Comparison of ENCODE assay signal across 8 cellular contexts in genomic region chr19:1856345-1856697, GRCh38. TPM values are rescaled to one million over a fixed set of nuclear protein-coding genes. Genes with fewer than 3 reads are reported as not detected.
A peak's percentile ranks its signal among the peaks of the same experiment; 100 is the strongest.
DNase-seq lines count a peak whose midpoint lies in the region; ATAC-seq and TF ChIP-seq lines count a peak whose summit lies in the region.

No MANE protein-coding gene starts in this region.

- H3K36me3 ChIP-seq in brain microvascular endothelial cell (replicated peaks) = peaks cover 3% of the 10 kb centered on the region

- H3K4me3 Mint-ChIP-seq in stimulated activated naive CD8-positive, alpha-beta T cell treated with anti-CD3 and anti-CD28 coated beads, Interleukin-15, Interleukin-2, amounts not matched to agents 100 ng/mL and 50 ng/mL, for 24 hours = peak overlapping the region; percentile 82

- H3K27ac ChIP-seq in brain microvascular endothelial cell = peak overlapping the region; percentile 19

- in situ Hi-C loops in brain microvascular endothelial cell (cut with HindIII; ENCODE audit: low pct_ligation_motif_present, low sequenced_read_pairs) = no loop called here

- peak overlapping the region; percentile 77 for H3K27ac Mint-ChIP-seq in stimulated activated naive CD8-positive, alpha-beta T cell treated with anti-CD3 and anti-CD28 coated beads, Interleukin-15, Interleukin-2, amounts not matched to agents 100 ng/mL and 50 ng/mL, for 24 hours

- H3K4me3 ChIP-seq in brain microvascular endothelial cell (ENCODE audit: low read depth, low read length) (peak overlapping the region; percentile 32), mononuclear cell (ENCODE audit: low read length) (peak overlapping the region; percentile 61)

- no peaks in the 10 kb centered on the region for H3K9me3 ChIP-seq in mononuclear cell (ENCODE audit: low read depth, low read length)

- no peaks in the 10 kb centered on the region for H3K9me3 Mint-ChIP-seq in stimulated activated naive CD8-positive, alpha-beta T cell treated with anti-CD3 and anti-CD28 coated beads, Interleukin-15, Interleukin-2, amounts not matched to agents 100 ng/mL and 50 ng/mL, for 24 hours

- no peak for ATAC-seq in stimulated activated naive CD8-positive, alpha-beta T cell treated with anti-CD3 and anti-CD28 coated beads, Interleukin-15, Interleukin-2, amounts not matched to agents 100 U/mL and 50 U/mL, for 24 hours
- no peak for ATAC-seq in HG03045 (IDR thresholded peaks at IDR 0.05; ENCODE audit: unreplicated experiment)

- no peaks in the 10 kb centered on the region for H3K27me3 Mint-ChIP-seq in stimulated activated naive CD8-positive, alpha-beta T cell treated with anti-CD3 and anti-CD28 coated beads, Interleukin-15, Interleukin-2, amounts not matched to agents 100 ng/mL and 50 ng/mL, for 24 hours

- H3K4me1 ChIP-seq in mononuclear cell (ENCODE audit: insufficient read depth, low read length) = peaks cover 98% of the 10 kb centered on the region

- TF ChIP-seq CTCF in brain microvascular endothelial cell (IDR thresholded peaks at IDR 0.05; ENCODE audit: low read depth, low read length, missing control alignments) = no peak

- DNase-seq in stimulated activated naive CD8-positive, alpha-beta T cell treated with anti-CD3 and anti-CD28 coated beads, Interleukin-15, Interleukin-2, amounts not matched to agents 100 U/mL and 50 U/mL, for 24 hours = no peak
- DNase-seq in brain microvascular endothelial cell = no peak
- DNase-seq in NK-92 treated with Interleukin-12 subunit alpha and Interleukin-12 subunit beta, amount 100 ng/mL, for 24 hours (lab: John Stamatoyannopoulos, UW) = no peak
- no peak for DNase-seq in NCI-H1436 (lab: John Stamatoyannopoulos, UW)
- no peak for DNase-seq in HK-2 (ENCODE audit: unreplicated experiment)

- H3K4me1 Mint-ChIP-seq in stimulated activated naive CD8-positive, alpha-beta T cell treated with anti-CD3 and anti-CD28 coated beads, Interleukin-15, Interleukin-2, amounts not matched to agents 100 ng/mL and 50 ng/mL, for 24 hours (ENCODE audit: low read depth) = peaks cover 70% of the 10 kb centered on the region

- H3K27me3 ChIP-seq in brain microvascular endothelial cell (replicated peaks) = no peaks in the 10 kb centered on the region
- H3K27me3 ChIP-seq in mononuclear cell (ENCODE audit: insufficient read depth, low read length) = no peaks in the 10 kb centered on the region

- H3K36me3 Mint-ChIP-seq in stimulated activated naive CD8-positive, alpha-beta T cell treated with anti-CD3 and anti-CD28 coated beads, Interleukin-15, Interleukin-2, amounts not matched to agents 100 ng/mL and 50 ng/mL, for 24 hours (ENCODE audit: low read depth) = no peaks in the 10 kb centered on the region

RNA-seq across cellular contexts. Expression of gene KLF16, which starts 7.1 kb away (rescaled TPM):
- total RNA-seq in mononuclear cell = 12.4 TPM

RNA-seq across cellular contexts. Expression of gene REXO1, which starts 8.0 kb away (rescaled TPM):
- 66.2 TPM for total RNA-seq in mononuclear cell

RNA-seq across cellular contexts. Expression of gene ABHD17A, which starts 29.0 kb away (rescaled TPM):
- 97.8 TPM for total RNA-seq in mononuclear cell

RNA-seq across cellular contexts. Expression of gene ATP8B3, which starts 44.2 kb away (rescaled TPM):
- 0.73 TPM for total RNA-seq in mononuclear cell

RNA-seq across cellular contexts. Expression of gene ADAT3, which starts 48.9 kb away (rescaled TPM):
- total RNA-seq in mononuclear cell = 2.9 TPM
